In genomic region chr16:66408181-66409048, GRCh38 we compare ENCODE assay signal across 8 cellular contexts. TPM values are rescaled to one million over a fixed set of nuclear protein-coding genes. Genes with fewer than 3 reads are reported as not detected.
DNase-seq lines count a peak whose midpoint lies in the region; ATAC-seq and TF ChIP-seq lines count a peak whose summit lies in the region.

No MANE protein-coding gene starts in this region.

- peaks cover 62% of the 10 kb centered on the region for H3K27me3 Mint-ChIP-seq in stimulated activated memory B cell treated with anti-CD40 and anti-IgM and Interleukin-4, amounts not matched to agents 10 μg/mL and 1 μg/mL and 100 μg/mL, for 72 hours
- peaks cover 34% of the 10 kb centered on the region for H3K27me3 Mint-ChIP-seq in H9 (ENCODE audit: low read depth)

- H3K36me3 Mint-ChIP-seq in activated naive CD4-positive, alpha-beta T cell treated with anti-CD3 and anti-CD28 coated beads, Interleukin-2, amount 50 U/mL, for 72 hours, result peaks cover 6 to 13% of the 10 kb centered on the region in 2 donors
- H3K36me3 Mint-ChIP-seq in stimulated activated memory B cell treated with anti-CD40 and anti-IgM and Interleukin-4, amounts not matched to agents 10 μg/mL and 1 μg/mL and 100 μg/mL, for 72 hours, result no peaks in the 10 kb centered on the region
- H3K36me3 Mint-ChIP-seq in H9 (ENCODE audit: insufficient read depth in 1 of 3, low read depth in 3 of 3), result peaks cover 0 to 4% (median 0%) of the 10 kb centered on the region in 3 experiments; a peak in 2 of 7 replicates

- H3K14ac ChIP-seq in H9 (ENCODE audit: insufficient read depth, low read length), result no peak overlapping the region

- H3K56ac ChIP-seq in H9 (ENCODE audit: insufficient read length, low read depth, low read length), result no peak overlapping the region

- ATAC-seq in activated naive CD4-positive, alpha-beta T cell treated with anti-CD3 and anti-CD28 coated beads, Interleukin-2, amount 50 U/mL, for 72 hours, result peak; percentile 62 to 78
- no peak for ATAC-seq in stimulated activated memory B cell treated with anti-CD40 and anti-IgM and Interleukin-4, amounts not matched to agents 10 μg/mL and 1 μg/mL and 100 μg/mL, for 72 hours
- ATAC-seq in HG02981 (IDR thresholded peaks at IDR 0.05; ENCODE audit: unreplicated experiment) (no peak), HG03439 (IDR thresholded peaks at IDR 0.05; ENCODE audit: unreplicated experiment) (no peak)

- H4K91ac ChIP-seq in H9 (ENCODE audit: insufficient read length, low read depth, low read length), result no peak overlapping the region

- H3K4me3 ChIP-seq in hepatocyte, result no peak overlapping the region

- no peaks in the 10 kb centered on the region for H3K79me1 ChIP-seq in H9 (ENCODE audit: insufficient read depth, low read depth, low read length, poor library complexity, severe bottlenecking)

- no peak overlapping the region for H3K9ac ChIP-seq in H9 (ENCODE audit: extremely low read depth, insufficient read length, low read length)

- no peaks in the 10 kb centered on the region for H3K9me2 ChIP-seq in hepatocyte (replicated peaks; ENCODE audit: insufficient read depth)

- WGBS in hepatocyte (ENCODE audit: low lambda C conversion rate, missing lambda C conversion rate), result 40% methylated on average over 5 of the region's 5 CpGs
- no CpG with 5 or more reads among the region's 5 CpGs for WGBS in H9 (ENCODE audit: extremely low coverage, insufficient read length, low lambda C conversion rate)

- peak overlapping the region; percentile 78 for H3K27ac ChIP-seq in hepatocyte
- no peak overlapping the region for H3K27ac ChIP-seq in H9 (ENCODE audit: insufficient read length, low read depth, low read length)

- no peak overlapping the region for H2BK5ac ChIP-seq in H9 (ENCODE audit: insufficient read length, low read length)

- H3K23ac ChIP-seq in H9 (ENCODE audit: insufficient read length, low read depth, low read length), result no peak overlapping the region

- no peak overlapping the region for H2BK20ac ChIP-seq in H9 (ENCODE audit: low read depth, low read length, poor library complexity, severe bottlenecking)

- H3K79me2 ChIP-seq in hepatocyte (no peaks in the 10 kb centered on the region), H9 (ENCODE audit: insufficient read depth, low read length) (no peaks in the 10 kb centered on the region)

- H4K5ac ChIP-seq in H9 (ENCODE audit: insufficient read length, low read depth, low read length), result no peak overlapping the region

- peaks cover 16% of the 10 kb centered on the region for H3K4me1 Mint-ChIP-seq in stimulated activated memory B cell treated with anti-CD40 and anti-IgM and Interleukin-4, amounts not matched to agents 10 μg/mL and 1 μg/mL and 100 μg/mL, for 72 hours
- peaks cover 6 to 12% of the 10 kb centered on the region in 2 experiments for H3K4me1 Mint-ChIP-seq in H9

- H2BK15ac ChIP-seq in H9 (ENCODE audit: low read depth, low read length), result no peak overlapping the region

- no peak overlapping the region for H3T11ph ChIP-seq in H9 (ENCODE audit: low read length)

- H3K4me3 Mint-ChIP-seq in stimulated activated memory B cell treated with anti-CD40 and anti-IgM and Interleukin-4, amounts not matched to agents 10 μg/mL and 1 μg/mL and 100 μg/mL, for 72 hours, result peak overlapping the region; percentile 50
- H3K4me3 Mint-ChIP-seq in H9, result no peak overlapping the region

- H2BK12ac ChIP-seq in H9 (ENCODE audit: insufficient read length, low read depth, low read length), result no peak overlapping the region

- H4K20me1 ChIP-seq in hepatocyte (ENCODE audit: insufficient read depth, poor library complexity, severe bottlenecking), result no peaks in the 10 kb centered on the region
- no peaks in the 10 kb centered on the region for H4K20me1 ChIP-seq in H9 (ENCODE audit: control insufficient read depth, insufficient read depth, insufficient read length)

- H3K36me3 ChIP-seq in hepatocyte (replicated peaks; ENCODE audit: insufficient read depth, low read depth), result no peaks in the 10 kb centered on the region

- H3K27ac Mint-ChIP-seq in activated naive CD4-positive, alpha-beta T cell treated with anti-CD3 and anti-CD28 coated beads, Interleukin-2, amount 50 U/mL, for 72 hours, result peak overlapping the region; percentile 74 to 99
- no peak overlapping the region for H3K27ac Mint-ChIP-seq in stimulated activated memory B cell treated with anti-CD40 and anti-IgM and Interleukin-4, amounts not matched to agents 10 μg/mL and 1 μg/mL and 100 μg/mL, for 72 hours
- H3K27ac Mint-ChIP-seq in H9, result no peak overlapping the region

- H3K4me2 ChIP-seq in hepatocyte, result peak overlapping the region; percentile 45
- no peak overlapping the region for H3K4me2 ChIP-seq in H9 (ENCODE audit: insufficient read depth, insufficient read length, low read length)

- no peak overlapping the region for H2AK5ac ChIP-seq in H9 (ENCODE audit: insufficient read length, low read length)

- H2BK120ac ChIP-seq in H9 (ENCODE audit: low read depth, low read length, poor library complexity, severe bottlenecking), result no peak overlapping the region

- H3K27me3 ChIP-seq in hepatocyte, result no peaks in the 10 kb centered on the region
- H3K27me3 ChIP-seq in H9 (ENCODE audit: insufficient read depth, low read length), result no peaks in the 10 kb centered on the region

- peaks cover 0 to 3% of the 10 kb centered on the region in 2 donors for H3K9me3 Mint-ChIP-seq in activated naive CD4-positive, alpha-beta T cell treated with anti-CD3 and anti-CD28 coated beads, Interleukin-2, amount 50 U/mL, for 72 hours
- H3K9me3 Mint-ChIP-seq in stimulated activated memory B cell treated with anti-CD40 and anti-IgM and Interleukin-4, amounts not matched to agents 10 μg/mL and 1 μg/mL and 100 μg/mL, for 72 hours, result peaks cover 4% of the 10 kb centered on the region
- H3K9me3 Mint-ChIP-seq in H9, result peaks cover 9 to 10% of the 10 kb centered on the region in 2 experiments; a peak in 4 of 5 replicates

- TF ChIP-seq CTCF in hepatocyte (IDR thresholded peaks at IDR 0.05; ENCODE audit: poor library complexity) (no peak), H9 (conservative IDR thresholded peaks at IDR 0.05) (no peak)

- H3K18ac ChIP-seq in H9 (ENCODE audit: insufficient read length, low read depth, low read length), result no peak overlapping the region

- H2AFZ ChIP-seq in hepatocyte (peak overlapping the region; percentile 1), H9 (ENCODE audit: low read length) (no peak overlapping the region)

- no peak overlapping the region for H4K8ac ChIP-seq in H9 (replicated peaks; ENCODE audit: insufficient read length, low read depth, low read length)

- H3K4me1 ChIP-seq in hepatocyte (ENCODE audit: insufficient read depth), result no peaks in the 10 kb centered on the region
- H3K4me1 ChIP-seq in H9 (ENCODE audit: insufficient read depth, low read length), result peaks cover 3% of the 10 kb centered on the region; the same call in 1 of the 2 replicates

- peak; percentile 80 for DNase-seq in Daoy (ENCODE audit: low read depth)
- peak; percentile 51 for DNase-seq in NCI-H146 (lab: John Stamatoyannopoulos, UW)
- peak in 1 of 2 donors; percentile 26 for DNase-seq in activated naive CD4-positive, alpha-beta T cell treated with anti-CD3 and anti-CD28 coated beads, Interleukin-2, amount 50 U/mL, for 72 hours (ENCODE audit: low spot score in 2 of 2)
- peak; percentile 77 for DNase-seq in hepatocyte (ENCODE audit: low spot score)
- no peak for DNase-seq in H9

- H3K9me3 ChIP-seq in hepatocyte (ENCODE audit: low read depth), result peaks cover 4% of the 10 kb centered on the region
- no peaks in the 10 kb centered on the region for H3K9me3 ChIP-seq in H9 (ENCODE audit: control insufficient read depth, low read depth, low read length)

- no peak overlapping the region for H3K4ac ChIP-seq in H9 (ENCODE audit: low read depth, low read length)

- H3K23me2 ChIP-seq in H9 (ENCODE audit: insufficient read length, low read depth, low read length, poor library complexity, severe bottlenecking), result peaks cover 4% of the 10 kb centered on the region

RNA-seq across cellular contexts. Expression of gene BEAN1, which starts 18.7 kb away (rescaled TPM):
- 0.21 TPM in 1 of 2 replicates, not detected in the other for total RNA-seq in Daoy (2014; rRNA removed; shearing (Covaris generic))
- not detected for total RNA-seq in activated naive CD4-positive, alpha-beta T cell treated with anti-CD3 and anti-CD28 coated beads, Interleukin-2, amount 50 U/mL, for 72 hours
- total RNA-seq in hepatocyte (0.63 and 0.68 TPM in 2 replicates), H9 (2021) (0.24 TPM in 1 of 2 replicates, not detected in the other)
- polyA plus RNA-seq in hepatocyte, result 1.3 and 1.8 TPM in 2 replicates

RNA-seq across cellular contexts. Expression of gene CDH5, which starts 41.9 kb away (rescaled TPM):
- total RNA-seq in Daoy (2014; rRNA removed; shearing (Covaris generic)), result 0.06 TPM in 2 replicates
- not detected for total RNA-seq in activated naive CD4-positive, alpha-beta T cell treated with anti-CD3 and anti-CD28 coated beads, Interleukin-2, amount 50 U/mL, for 72 hours
- total RNA-seq in hepatocyte (2.2 and 2.6 TPM in 2 replicates), H9 (2021) (0.20 TPM in 1 of 2 replicates, not detected in the other)
- polyA plus RNA-seq in hepatocyte, result 0.88 and 1.2 TPM in 2 replicates

Comparison
In these comparisons a context has a peak if more than half of its experiments do, and no peak if none do; other contexts are left out.
1. ATAC-seq: peak in activated naive CD4-positive, alpha-beta T cell treated with anti-CD3 and anti-CD28 coated beads, Interleukin-2, amount 50 U/mL, for 72 hours (2 of 2); none in stimulated activated memory B cell treated with anti-CD40 and anti-IgM and Interleukin-4, amounts not matched to agents 10 μg/mL and 1 μg/mL and 100 μg/mL, for 72 hours (single experiment), HG02981 (single experiment) and HG03439 (single experiment).
2. H3K27ac Mint-ChIP-seq: peak in activated naive CD4-positive, alpha-beta T cell treated with anti-CD3 and anti-CD28 coated beads, Interleukin-2, amount 50 U/mL, for 72 hours (2 of 2); none in stimulated activated memory B cell treated with anti-CD40 and anti-IgM and Interleukin-4, amounts not matched to agents 10 μg/mL and 1 μg/mL and 100 μg/mL, for 72 hours (single experiment) and H9 (0 of 3).